In the genomic region with DNA sequence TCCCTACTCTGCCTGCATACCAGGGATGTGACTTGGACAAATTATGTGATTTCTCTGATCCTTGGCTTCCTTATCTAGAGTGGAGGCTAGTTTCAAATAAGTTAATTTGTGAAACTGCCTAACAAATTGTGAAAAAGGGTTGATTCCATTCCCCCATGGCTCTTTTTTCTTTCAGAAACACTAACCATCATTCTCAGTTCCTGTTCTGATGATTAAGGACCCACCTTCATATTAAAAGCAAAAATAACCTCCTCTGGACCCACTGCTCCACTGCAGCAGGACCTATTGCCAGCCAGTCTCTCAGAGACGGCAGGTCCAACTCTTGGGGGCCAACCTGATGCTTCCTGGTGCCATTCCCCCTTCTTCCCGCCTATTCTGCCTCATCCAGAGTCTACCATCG, we compare ENCODE assay signal across 29 cellular contexts.
"Had no signal": no experiment of that assay in that cellular context is flagged by ENCODE, and none has a peak within 500 bp of the region (broad histone marks: within the 10 kb centered on the region; RNA-seq: fewer than 3 reads in every experiment).

No MANE protein-coding gene starts in this region.

- H3K36me3 Mint-ChIP-seq: activated CD4-positive, alpha-beta memory T cell treated with anti-CD3 and anti-CD28 coated beads for 36 hours; activated naive CD4-positive, alpha-beta T cell treated with anti-CD3 and anti-CD28 coated beads, Interleukin-2, amount 10 ng/mL, durations not matched to agents 7 days and 5 days; activated naive CD8-positive, alpha-beta T cell had no signal

- H3K36me3 ChIP-seq: cardiac muscle cell, colonic mucosa had no signal

- H3K9me3 Mint-ChIP-seq: activated CD4-positive, alpha-beta T cell treated with anti-CD3 and anti-CD28 coated beads, Interleukin-2, amount 10 ng/mL, durations not matched to agents 7 days and 5 days; activated naive CD4-positive, alpha-beta T cell treated with anti-CD3 and anti-CD28 coated beads, Interleukin-2, amount 10 ng/mL, durations not matched to agents 7 days and 5 days; activated naive CD8-positive, alpha-beta T cell treated with anti-CD3 and anti-CD28 coated beads, Interleukin-2, amount 50 U/mL, for 24 hours; central memory CD8-positive, alpha-beta T cell had no signal

- H3K27ac Mint-ChIP-seq: activated CD4-positive, alpha-beta memory T cell treated with anti-CD3 and anti-CD28 coated beads for 36 hours; activated CD4-positive, alpha-beta T cell treated with anti-CD3 and anti-CD28 coated beads, Interleukin-2, amount 10 ng/mL, durations not matched to agents 7 days and 5 days; activated naive CD4-positive, alpha-beta T cell treated with anti-CD3 and anti-CD28 coated beads, Interleukin-2, amount 10 ng/mL, durations not matched to agents 7 days and 5 days; activated naive CD8-positive, alpha-beta T cell; activated naive CD8-positive, alpha-beta T cell treated with anti-CD3 and anti-CD28 coated beads, Interleukin-2, amount 50 U/mL, for 24 hours had no signal

- H3K4me3 Mint-ChIP-seq: activated CD4-positive, alpha-beta memory T cell treated with anti-CD3 and anti-CD28 coated beads for 36 hours; activated CD4-positive, alpha-beta T cell treated with anti-CD3 and anti-CD28 coated beads, Interleukin-2, amount 10 ng/mL, durations not matched to agents 7 days and 5 days; activated naive CD4-positive, alpha-beta T cell treated with anti-CD3 and anti-CD28 coated beads, Interleukin-2, amount 10 ng/mL, durations not matched to agents 7 days and 5 days; activated naive CD8-positive, alpha-beta T cell; activated naive CD8-positive, alpha-beta T cell treated with anti-CD3 and anti-CD28 coated beads, Interleukin-2, amount 50 U/mL, for 24 hours; central memory CD8-positive, alpha-beta T cell had no signal

- H3K9me3 ChIP-seq: colonic mucosa had no signal

- ATAC-seq: activated naive CD8-positive, alpha-beta T cell treated with anti-CD3 and anti-CD28 coated beads, Interleukin-2, amount 50 U/mL, for 24 hours had no signal

- H3K4me3 ChIP-seq: cardiac muscle cell, colonic mucosa had no signal

- FAIRE-seq: TTC549 had no signal

- H3K27me3 ChIP-seq: cardiac muscle cell, colonic mucosa had no signal

- H3K27ac ChIP-seq: cardiac muscle cell, colonic mucosa had no signal

- DNase-seq: activated CD4-positive, alpha-beta memory T cell treated with anti-CD3 and anti-CD28 coated beads for 36 hours; activated CD4-positive, alpha-beta T cell treated with anti-CD3 and anti-CD28 coated beads, Interleukin-2, amount 10 ng/mL, durations not matched to agents 7 days and 5 days; activated CD8-positive, alpha-beta memory T cell treated with anti-CD3 and anti-CD28 coated beads, Interleukin-2, amount 50 U/mL, for 4 hours; activated effector memory CD4-positive, alpha-beta T cell treated with Interleukin-2 at 50 U/mL for 16 hours; activated naive CD4-positive, alpha-beta T cell treated with anti-CD3 and anti-CD28 coated beads, Interleukin-2, amount 10 ng/mL, durations not matched to agents 7 days and 5 days; activated naive CD8-positive, alpha-beta T cell treated with anti-CD3 and anti-CD28 coated beads, Interleukin-2, amount 50 U/mL, for 24 hours; activated T-cell treated with anti-CD3 and anti-CD28 coated beads for 4 hours; activated T-cell treated with anti-CD3 and anti-CD28 coated beads, Interleukin-2, amount 50 U/mL, for 48 hours; anterior cingulate cortex; colonic mucosa; MM.1S; MV-4-11; NCI-H1092; NCI-H1436 treated with DMSO at 0.1 percent for 48 hours; NCI-H187; NCI-H2029 treated with DMSO at 0.1 percent for 48 hours; NCI-H2107; NCI-H2171; NCI-H510A; NCI-H526; NCI-H748 treated with DMSO at 0.1 percent for 48 hours; NK-92 treated with Interleukin-12 subunit alpha and Interleukin-12 subunit beta, amount 100 ng/mL, for 24 hours; OCI-M1; Right ventricle myocardium superior; SW 1271 had no signal

- H3K4me1 ChIP-seq: colonic mucosa had no signal

- H3K27me3 Mint-ChIP-seq: central memory CD8-positive, alpha-beta T cell had no signal
